In genomic region chr1:92655197-92655801, GRCh38 we compare ENCODE assay signal across 23 cellular contexts.
DNase-seq lines count a peak whose midpoint lies in the region; ATAC-seq and TF ChIP-seq lines count a peak whose summit lies in the region.
"Had no signal": no experiment of that assay in that cellular context is flagged by ENCODE, and none has a peak within 500 bp of the region (broad histone marks: within the 10 kb centered on the region; RNA-seq: fewer than 3 reads in every experiment).

No MANE protein-coding gene starts in this region.

- no peak for TF ChIP-seq CTCF in fibroblast of the aortic adventitia (IDR thresholded peaks at IDR 0.05; ENCODE audit: insufficient read depth, low read length)
- TF ChIP-seq CTCF in stomach (IDR thresholded peaks at IDR 0.05): no peak

- H3K36me3 Mint-ChIP-seq in activated T-cell treated with anti-CD3 and anti-CD28 coated beads, Interleukin-2, amount 50 U/mL, for 24 hours (ENCODE audit: low read depth): peaks cover 6% of the 10 kb centered on the region

- H3K4me1 ChIP-seq in stomach: no peaks in the 10 kb centered on the region

- H3K4me3 Mint-ChIP-seq in activated T-cell treated with anti-CD3 and anti-CD28 coated beads, Interleukin-2, amount 50 U/mL, for 24 hours: no peak overlapping the region

- WGBS in stomach, 5 donors: 92 to 98% (median 94%) methylated on average over 3 of the region's 3 CpGs

- peaks cover 26% of the 10 kb centered on the region for H3K9me3 Mint-ChIP-seq in activated T-cell treated with anti-CD3 and anti-CD28 coated beads, Interleukin-2, amount 50 U/mL, for 24 hours

- no peak overlapping the region for H3K27ac Mint-ChIP-seq in activated T-cell treated with anti-CD3 and anti-CD28 coated beads, Interleukin-2, amount 50 U/mL, for 24 hours

- H3K4me1 Mint-ChIP-seq in activated T-cell treated with anti-CD3 and anti-CD28 coated beads, Interleukin-2, amount 50 U/mL, for 24 hours (ENCODE audit: low read depth): no peaks in the 10 kb centered on the region

- no peak overlapping the region for H3K27ac ChIP-seq in stomach
- H3K27ac ChIP-seq: 22Rv1 had no signal

- DNase-seq in DMS53 (lab: John Stamatoyannopoulos, UW) (peak; percentile 14), DMS53 treated with DMSO at 0.1 percent for 48 hours (lab: John Stamatoyannopoulos, UW; ENCODE audit: unreplicated experiment) (no peak), astrocyte of the hippocampus (ENCODE audit: low read depth, low spot score) (peak; percentile 1), fibroblast of the aortic adventitia (ENCODE audit: low read depth) (peak; percentile 2), stomach (no peak)
- DNase-seq in activated CD8-positive, alpha-beta memory T cell treated with anti-CD3 and anti-CD28 coated beads for 24 hours: no peak
- DNase-seq in activated T-cell treated with anti-CD3 and anti-CD28 coated beads, Interleukin-2, amount 50 U/mL, for 24 hours: no peak
- DNase-seq: GOT3, HCEC 1CT, Kasumi-1, MV-4-11, NCI-H1105 treated with DMSO at 0.1 percent for 48 hours, NCI-H146, NCI-H1930, NCI-H2107, NCI-H446, NCI-H524 treated with DMSO at 0.1 percent for 48 hours, NCI-H774, PC-3, SK-N-SH had no signal

- H3K4me3 ChIP-seq in fibroblast of the aortic adventitia (ENCODE audit: low read depth, low read length) (no peak overlapping the region), stomach (no peak overlapping the region)
- H3K4me3 ChIP-seq: GM12878 had no signal

- TF ChIP-seq POLR2A in stomach (IDR thresholded peaks at IDR 0.05): no peak

- H3K27me3 Mint-ChIP-seq in activated T-cell treated with anti-CD3 and anti-CD28 coated beads, Interleukin-2, amount 50 U/mL, for 24 hours: peaks cover 5% of the 10 kb centered on the region

- ATAC-seq in HG03196 (IDR thresholded peaks at IDR 0.05; ENCODE audit: unreplicated experiment): no peak
- ATAC-seq: GM12878, PC-3 had no signal

- intact Hi-C loops in stomach (cut with DNase I; ENCODE audit: low total_unique reads): no loop called here

- peaks cover 6 to 53% (median 42%) of the 10 kb centered on the region in 4 donors for H3K36me3 ChIP-seq in stomach

- no peaks in the 10 kb centered on the region for H3K27me3 ChIP-seq in stomach

- TF ChIP-seq EP300 in stomach (IDR thresholded peaks at IDR 0.05): no peak

- peaks cover 2 to 45% (median 30%) of the 10 kb centered on the region in 4 donors for H3K9me3 ChIP-seq in stomach

Comparison
In these comparisons a context has a peak if more than half of its experiments do, and no peak if none do; other contexts are left out.
1. DNase-seq: peak in DMS53 (single experiment), astrocyte of the hippocampus (single experiment) and fibroblast of the aortic adventitia (single experiment); none in DMS53 treated with DMSO at 0.1 percent for 48 hours (single experiment), stomach (single experiment), activated CD8-positive, alpha-beta memory T cell treated with anti-CD3 and anti-CD28 coated beads for 24 hours (single experiment) and activated T-cell treated with anti-CD3 and anti-CD28 coated beads, Interleukin-2, amount 50 U/mL, for 24 hours (single experiment).